In genomic region chr10:122953827-122954730, GRCh38 we compare ENCODE assay signal across 8 cellular contexts. TPM values are rescaled to one million over a fixed set of nuclear protein-coding genes. Genes with fewer than 3 reads are reported as not detected.
DNase-seq lines count a peak whose midpoint lies in the region; ATAC-seq, FAIRE-seq and TF ChIP-seq lines count a peak whose summit lies in the region.

Gene C10orf88, minus strand, starts transcription at chr10:122954227. Its CDS starts 49 bp downstream, at chr10:122954178.

- WGBS in HUES64: 9% methylated on average over 80 of the region's 83 CpGs

- no peaks in the 10 kb centered on the region for H3K4me1 Mint-ChIP-seq in Calu3 (ENCODE audit: low read depth, unreplicated experiment)

- no peak within 1 kb of the TSS for H2AFZ ChIP-seq in OCI-LY1 (ENCODE audit: low read length)
- peak within 1 kb of the TSS; percentile 98 for H2AFZ ChIP-seq in endothelial cell of umbilical vein (ENCODE audit: low read depth, low read length)

- no peaks in the 10 kb centered on the region for H3F3A ChIP-seq in OCI-LY1 (ENCODE audit: insufficient read depth, low read length)

- no TSS peak for BruUV-seq in Calu3 (replicated peaks; lab: Mats Ljungman, UMichigan)
- no TSS peak for BruUV-seq in endothelial cell of umbilical vein (replicated peaks; lab: Mats Ljungman, UMichigan)

- no peaks in the 10 kb centered on the region for H3K9me2 ChIP-seq in OCI-LY1 (ENCODE audit: low read depth, low read length)

- no peaks in the 10 kb centered on the region for H3K27me3 Mint-ChIP-seq in Calu3 (ENCODE audit: unreplicated experiment)

- H3K4me3 Mint-ChIP-seq in Calu3 (ENCODE audit: low read depth, unreplicated experiment): peak within 1 kb of the TSS; percentile 88

- intact Hi-C loops in Calu3 (cut with micrococcal nuclease; ENCODE audit: unreplicated experiment): loop anchor here (2.0 kb wide), 1 partner anchor 73 kb away; no protein-coding TSS in a partner anchor
- intact Hi-C loops in endothelial cell of umbilical vein (cut with micrococcal nuclease): loop anchor here (1.0 to 2.0 kb wide), 6 partner anchors 26 to 305 kb away; partner anchors contain the start of genes FAM24B, IKZF5 and PSTK

- H3K4me1 ChIP-seq in HUES64 (ENCODE audit: insufficient read depth, low read length) (no peaks in the 10 kb centered on the region), OCI-LY1 (ENCODE audit: insufficient read depth, low read length, severe bottlenecking) (peaks cover 20% of the 10 kb centered on the region), endothelial cell of umbilical vein (ENCODE audit: control insufficient read depth, extremely low read depth, insufficient read depth, low read length) (peaks cover 14% of the 10 kb centered on the region)

- H3K36me3 ChIP-seq in HUES64 (ENCODE audit: insufficient read depth, low read length) (peaks cover 13% of the 10 kb centered on the region), OCI-LY1 (ENCODE audit: insufficient read depth, low read length) (peaks cover 8% of the 10 kb centered on the region; the same call in 1 of the 2 replicates), endothelial cell of umbilical vein (ENCODE audit: control insufficient read depth in 2 of 2, extremely low read depth in 1 of 2, insufficient read depth in 2 of 2, low read length in 2 of 2) (no peaks in the 10 kb centered on the region)

- H3K79me2 ChIP-seq in OCI-LY1 (ENCODE audit: insufficient read depth, low read length): no peaks in the 10 kb centered on the region
- H3K79me2 ChIP-seq in endothelial cell of umbilical vein (ENCODE audit: control insufficient read depth, insufficient read depth, low read length): peaks cover 12% of the 10 kb centered on the region

- peaks cover 29% of the 10 kb centered on the region for H3K27me3 ChIP-seq in HUES64 (ENCODE audit: insufficient read depth, low read length)
- H3K27me3 ChIP-seq in OCI-LY1 (ENCODE audit: insufficient read depth, low read length): no peaks in the 10 kb centered on the region
- H3K27me3 ChIP-seq in endothelial cell of umbilical vein (ENCODE audit: control insufficient read depth in 2 of 2, insufficient read depth in 2 of 2, low read length in 2 of 2): no peaks in the 10 kb centered on the region

- ATAC-seq in GM21447 (IDR thresholded peaks at IDR 0.05; ENCODE audit: unreplicated experiment): peak; percentile 99

- TF ChIP-seq POLR2A in endothelial cell of umbilical vein (IDR thresholded peaks at IDR 0.05; ENCODE audit: low read depth, low read length): peak; percentile 66

- H3K4me3 ChIP-seq in HUES64 (ENCODE audit: low read length) (peak within 1 kb of the TSS; percentile 75), OCI-LY1 (ENCODE audit: low read depth, low read length, poor library complexity, severe bottlenecking) (peak within 1 kb of the TSS; percentile 76), endothelial cell of umbilical vein (replicated peaks in 1 of 3; ENCODE audit: insufficient read depth in 1 of 3, low read depth in 1 of 3, low read length in 3 of 3) (peak within 1 kb of the TSS; percentile 47 to 78 (median 74))

- H3K9me3 ChIP-seq in HUES64 (ENCODE audit: insufficient read depth, low read depth, low read length) (peaks cover 11% of the 10 kb centered on the region), OCI-LY1 (ENCODE audit: low read length) (no peaks in the 10 kb centered on the region), endothelial cell of umbilical vein (replicated peaks; ENCODE audit: control insufficient read depth, insufficient read depth, low read length) (no peaks in the 10 kb centered on the region)

- TF ChIP-seq CTCF in Calu3 (IDR thresholded peaks at IDR 0.05; ENCODE audit: unreplicated experiment) (no peak), OCI-LY1 (IDR thresholded peaks at IDR 0.05; ENCODE audit: low read length) (no peak), endothelial cell of umbilical vein (IDR thresholded peaks at IDR 0.05; ENCODE audit: extremely low read depth in 1 of 2, insufficient read depth in 1 of 2, low read depth in 1 of 2, low read length in 2 of 2) (no peak)

- peak; percentile 94 for FAIRE-seq in endothelial cell of umbilical vein (lab: Jason Lieb, UNC)

- dilution Hi-C loops in endothelial cell of umbilical vein (cut with MboI; ENCODE audit: extremely low pct_ligation_motif_present, low sequenced_read_pairs): no loop called here

- CTCF ChIA-PET in Calu3 (lab: Charles Lee): no interaction called here
- CTCF ChIA-PET in endothelial cell of umbilical vein (lab: Charles Lee): interaction anchor here (0.9 to 1.2 kb wide), 3 partner anchors 26 to 305 kb away, joined by 3 to 6 read pairs (median 3); partner anchors contain the start of gene PSTK

- peak; percentile 87 for DNase-seq in Calu3
- peak; percentile 97 for DNase-seq in activated CD8-positive, alpha-beta memory T cell treated with anti-CD3 and anti-CD28 coated beads, Interleukin-2, amount 50 U/mL, for 48 hours
- DNase-seq in endothelial cell of umbilical vein (ENCODE audit: low read depth, low spot score): peak; percentile 99
- peak; percentile 97 for DNase-seq in midbrain (lab: John Stamatoyannopoulos, UW)
- DNase-seq in stimulated activated CD8-positive, alpha-beta memory T cell treated with anti-CD3 and anti-CD28 coated beads, Interleukin-2, amount 100 ng/mL, for 1 hour (ENCODE audit: low read depth in 2 of 2): peak; percentile 93 to 95

- POLR2A ChIA-PET in endothelial cell of umbilical vein (lab: Charles Lee): no interaction called here

- no peaks in the 10 kb centered on the region for H4K20me1 ChIP-seq in OCI-LY1 (ENCODE audit: insufficient read depth, low read length)
- no peaks in the 10 kb centered on the region for H4K20me1 ChIP-seq in endothelial cell of umbilical vein (replicated peaks; ENCODE audit: control insufficient read depth, extremely low read depth, insufficient read depth, low read length)

- H3K9ac ChIP-seq in HUES64 (ENCODE audit: low read depth, low read length): peak within 1 kb of the TSS; percentile 72
- peak within 1 kb of the TSS; percentile 80 for H3K9ac ChIP-seq in OCI-LY1 (ENCODE audit: low read length)
- peak within 1 kb of the TSS; percentile 52 for H3K9ac ChIP-seq in endothelial cell of umbilical vein (replicated peaks; ENCODE audit: extremely low read depth, insufficient read depth, low read length)

- H3K27ac Mint-ChIP-seq in Calu3 (ENCODE audit: unreplicated experiment): peak within 1 kb of the TSS; percentile 73

- no peaks in the 10 kb centered on the region for H3K9me3 Mint-ChIP-seq in Calu3 (ENCODE audit: low read depth, unreplicated experiment)

- H3K36me3 Mint-ChIP-seq in Calu3 (ENCODE audit: insufficient read depth, unreplicated experiment): peaks cover 22% of the 10 kb centered on the region

- no peaks in the 10 kb centered on the region for H3K9me1 ChIP-seq in endothelial cell of umbilical vein (replicated peaks; ENCODE audit: control insufficient read depth, extremely low read depth, insufficient read depth, low read length)

- peak within 1 kb of the TSS; percentile 90 for H3K4me2 ChIP-seq in OCI-LY1 (ENCODE audit: low read length)
- peak within 1 kb of the TSS; percentile 90 for H3K4me2 ChIP-seq in endothelial cell of umbilical vein (ENCODE audit: insufficient read depth, low read length)

- H3K27ac ChIP-seq in HUES64 (ENCODE audit: low read depth, low read length): peak within 1 kb of the TSS; percentile 69; the same call in 1 of the 2 replicates
- H3K27ac ChIP-seq in OCI-LY1 (ENCODE audit: low read depth, low read length, poor library complexity, severe bottlenecking): no peak within 1 kb of the TSS
- H3K27ac ChIP-seq in endothelial cell of umbilical vein (ENCODE audit: insufficient read depth, low read depth, low read length): peak within 1 kb of the TSS; percentile 36

TF ChIP-seq in endothelial cell of umbilical vein, 7 proteins besides CTCF, POLR2A, EP300 and RAD21:
- TF ChIP-seq MYC (IDR thresholded peaks at IDR 0.05; ENCODE audit: low read depth, low read length): peak; percentile 35
- peak; percentile 76 for TF ChIP-seq POLR2AphosphoS5 (IDR thresholded peaks at IDR 0.05; ENCODE audit: insufficient read depth, low read depth, low read length)
- peak; percentile 98 for TF ChIP-seq MAX (IDR thresholded peaks at IDR 0.05; ENCODE audit: insufficient read depth, insufficient read length)
- no peak for TF ChIP-seq FOS (IDR thresholded peaks at IDR 0.05; ENCODE audit: borderline replicate concordance, insufficient read depth, low read length)

RNA-seq across cellular contexts. Expression of gene C10orf88, which starts in this region (rescaled TPM):
- total RNA-seq in Calu3 (2022) (7.8 and 8.3 TPM in 2 replicates), endothelial cell of umbilical vein (10.6 and 13.2 TPM in 2 replicates)
- polyA plus RNA-seq in HUES64 (2013, experiment 1 of 2): 8.0 TPM
- polyA plus RNA-seq in HUES64 (2013, experiment 2 of 2): 10.6 TPM
- 2.5 and 3.6 TPM in 2 replicates for polyA plus RNA-seq in endothelial cell of umbilical vein
- 3.4 and 3.9 TPM in 2 replicates for polyA plus RNA-seq in endothelial cell of umbilical vein (2011; cell fraction: cytosol; rRNA removed)
- 6.7 and 7.2 TPM in 2 replicates for polyA plus RNA-seq in endothelial cell of umbilical vein (2011; cell fraction: nucleus; rRNA removed)
- 14.9 and 15.8 TPM in 2 replicates for polyA plus RNA-seq in endothelial cell of umbilical vein (2012)
- 4.8 and 9.3 TPM in 2 replicates for polyA minus RNA-seq in endothelial cell of umbilical vein
- 7.8 TPM for polyA minus RNA-seq in endothelial cell of umbilical vein (2011; cell fraction: cytosol; rRNA and poly(A)+ RNA removed)
- polyA minus RNA-seq in endothelial cell of umbilical vein (2011; cell fraction: nucleus; rRNA and poly(A)+ RNA removed): 5.8 and 7.2 TPM in 2 replicates
